In genomic region chr10:34437897-34438296, GRCh38 we compare ENCODE assay signal across 2 cellular contexts.
A peak's percentile ranks its signal among the peaks of the same experiment; 100 is the strongest.
TF ChIP-seq lines count a peak whose summit lies in the region.

No MANE protein-coding gene starts in this region.

TF ChIP-seq in IMR-90, 13 proteins besides CTCF, POLR2A, EP300 and RAD21:
- no peak for TF ChIP-seq NFE2L2 (IDR thresholded peaks at IDR 0.05; ENCODE audit: low read depth, low read length)
- TF ChIP-seq BHLHE40 (IDR thresholded peaks at IDR 0.05; ENCODE audit: low read depth, low read length) = no peak
- TF ChIP-seq MAFK (IDR thresholded peaks at IDR 0.05; ENCODE audit: low read depth, low read length) = no peak
- TF ChIP-seq MAZ (IDR thresholded peaks at IDR 0.05; ENCODE audit: borderline replicate concordance, low read depth, low read length) = no peak
- TF ChIP-seq CHD1 (IDR thresholded peaks at IDR 0.05; ENCODE audit: low read depth, low read length) = no peak
- no peak for TF ChIP-seq ELK1 (IDR thresholded peaks at IDR 0.05; ENCODE audit: borderline replicate concordance, low read depth, low read length)

TF ChIP-seq in GM12878, 131 proteins besides CTCF, POLR2A, EP300 and RAD21:
- TF ChIP-seq BCL11A (IDR thresholded peaks at IDR 0.05; ENCODE audit: low read depth, low read length) (no peak), MEF2B (IDR thresholded peaks at IDR 0.05; ENCODE audit: partially characterized antibody, poor library complexity, severe bottlenecking) (peak; percentile 14)
